ENCODE assay signal across 27 cellular contexts in the genomic region with DNA sequence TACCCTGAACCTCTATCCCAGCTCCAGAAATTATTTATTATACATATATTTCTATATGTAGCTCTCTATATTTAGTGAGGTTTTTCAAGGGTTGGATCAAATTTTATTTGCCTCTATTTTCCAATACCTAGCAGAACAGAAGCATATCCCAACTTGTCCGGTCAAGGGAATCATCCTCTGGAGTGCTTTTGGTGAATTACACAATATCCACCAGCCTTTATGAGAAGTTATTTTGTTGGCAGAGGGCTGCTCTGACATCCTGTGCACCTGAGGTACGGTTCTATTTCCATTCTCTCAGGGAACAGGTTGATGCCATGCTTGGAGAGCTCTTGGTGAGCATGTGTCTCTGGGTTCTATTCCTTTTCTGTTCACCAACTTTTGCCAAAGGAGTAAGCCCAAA.
"Had no signal": no experiment of that assay in that cellular context is flagged by ENCODE, and none has a peak within 500 bp of the region (broad histone marks: within the 10 kb centered on the region; RNA-seq: fewer than 3 reads in every experiment).

No MANE protein-coding gene starts in this region.

- H3K4me3 ChIP-seq: neural progenitor cell, ovary, psoas muscle, right lobe of liver, sigmoid colon, stomach, thoracic aorta, thyroid gland, tibial nerve, upper lobe of left lung, vagina had no signal

- H3K27me3 Mint-ChIP-seq: progenitor cell of endocrine pancreas; stimulated activated naive B cell treated with anti-CD40 and anti-IgM and Interleukin-4, amounts not matched to agents 10 μg/mL and 1 μg/mL and 100 μg/mL, for 72 hours; stimulated activated naive CD8-positive, alpha-beta T cell treated with anti-CD3 and anti-CD28 coated beads, Interleukin-15, Interleukin-2, amounts not matched to agents 100 ng/mL and 50 ng/mL, for 24 hours had no signal

- DNase-seq: occipital lobe; ovary; posterior cingulate gyrus; psoas muscle; right cardiac atrium; right lobe of liver; sigmoid colon; small intestine; stimulated activated CD4-positive, alpha-beta T cell treated with anti-CD3 and anti-CD28 coated beads, Interleukin-15, amount 100 ng/mL, for 24 hours; stimulated activated CD4-positive, alpha-beta T cell treated with anti-CD3 and anti-CD28 coated beads, Interleukin-2, amount 100 ng/mL, for 24 hours; stimulated activated CD4-positive, alpha-beta T cell treated with anti-CD3 and anti-CD28 coated beads, Interleukin-2, amount 100 ng/mL, for 48 hours; stimulated activated CD4-positive, alpha-beta T cell treated with anti-CD3 and anti-CD28 coated beads, Interleukin-4, amount 100 ng/mL, for 24 hours; stimulated activated naive B cell treated with anti-CD40 and anti-IgM and Interleukin-4, amounts not matched to agents 10 μg/mL and 1 μg/mL and 100 μg/mL, for 72 hours; stimulated activated naive CD4-positive, alpha-beta T cell treated with Interleukin-2 at 50 U/mL for 16 hours; stomach; thyroid gland; trophoblast cell; upper lobe of left lung had no signal

- H3K9me3 Mint-ChIP-seq: nephron, neural progenitor cell had no signal

- H3K4me2 ChIP-seq: neural progenitor cell had no signal

- H3K4me1 Mint-ChIP-seq: stimulated activated effector memory CD8-positive, alpha-beta T cell treated with anti-CD3 and anti-CD28 coated beads, Interleukin-12 subunit alpha, Interleukin-12 subunit beta, amount 100 ng/mL, for 72 hours; stimulated activated naive B cell treated with anti-CD40 and anti-IgM and Interleukin-4, amounts not matched to agents 10 μg/mL and 1 μg/mL and 100 μg/mL, for 72 hours had no signal

- H3K27me3 ChIP-seq: neural progenitor cell, ovary, right lobe of liver, sigmoid colon, stomach, thyroid gland, tibial nerve, upper lobe of left lung, vagina had no signal

- H3K9ac ChIP-seq: neural progenitor cell, parathyroid adenoma had no signal

- H3K27ac ChIP-seq: neural progenitor cell, ovary, parathyroid adenoma, psoas muscle, right lobe of liver, sigmoid colon, stomach, thoracic aorta, thyroid gland, tibial nerve, upper lobe of left lung, vagina had no signal

- H3K9me3 ChIP-seq: ovary, psoas muscle, right lobe of liver, stomach, thoracic aorta, thyroid gland, tibial nerve, upper lobe of left lung, vagina had no signal

- H2AFZ ChIP-seq: neural progenitor cell, parathyroid adenoma had no signal

- H3K36me3 Mint-ChIP-seq: neural progenitor cell; stimulated activated effector memory CD8-positive, alpha-beta T cell treated with anti-CD3 and anti-CD28 coated beads, Interleukin-12 subunit alpha, Interleukin-12 subunit beta, amount 100 ng/mL, for 72 hours; stimulated activated naive B cell treated with anti-CD40 and anti-IgM and Interleukin-4, amounts not matched to agents 10 μg/mL and 1 μg/mL and 100 μg/mL, for 72 hours had no signal

- H3K4me3 Mint-ChIP-seq: nephron; neural progenitor cell; stimulated activated effector memory CD8-positive, alpha-beta T cell treated with anti-CD3 and anti-CD28 coated beads, Interleukin-12 subunit alpha, Interleukin-12 subunit beta, amount 100 ng/mL, for 72 hours; stimulated activated naive B cell treated with anti-CD40 and anti-IgM and Interleukin-4, amounts not matched to agents 10 μg/mL and 1 μg/mL and 100 μg/mL, for 72 hours; stimulated activated naive CD8-positive, alpha-beta T cell treated with anti-CD3 and anti-CD28 coated beads, Interleukin-15, Interleukin-2, amounts not matched to agents 100 ng/mL and 50 ng/mL, for 24 hours had no signal

- H3K4me1 ChIP-seq: neural progenitor cell, parathyroid adenoma, psoas muscle, right lobe of liver, sigmoid colon, stomach, thyroid gland, tibial nerve, upper lobe of left lung, vagina had no signal

- H3K36me3 ChIP-seq: neural progenitor cell, ovary, right lobe of liver, sigmoid colon, stomach, thoracic aorta, thyroid gland, tibial nerve, upper lobe of left lung, vagina had no signal

- H3K27ac Mint-ChIP-seq: neural progenitor cell; progenitor cell of endocrine pancreas; stimulated activated effector memory CD8-positive, alpha-beta T cell treated with anti-CD3 and anti-CD28 coated beads, Interleukin-12 subunit alpha, Interleukin-12 subunit beta, amount 100 ng/mL, for 72 hours; stimulated activated naive B cell treated with anti-CD40 and anti-IgM and Interleukin-4, amounts not matched to agents 10 μg/mL and 1 μg/mL and 100 μg/mL, for 72 hours; stimulated activated naive CD8-positive, alpha-beta T cell treated with anti-CD3 and anti-CD28 coated beads, Interleukin-15, Interleukin-2, amounts not matched to agents 100 ng/mL and 50 ng/mL, for 24 hours had no signal
